Comparison of ENCODE assay signal across 32 cellular contexts in the genomic region with DNA sequence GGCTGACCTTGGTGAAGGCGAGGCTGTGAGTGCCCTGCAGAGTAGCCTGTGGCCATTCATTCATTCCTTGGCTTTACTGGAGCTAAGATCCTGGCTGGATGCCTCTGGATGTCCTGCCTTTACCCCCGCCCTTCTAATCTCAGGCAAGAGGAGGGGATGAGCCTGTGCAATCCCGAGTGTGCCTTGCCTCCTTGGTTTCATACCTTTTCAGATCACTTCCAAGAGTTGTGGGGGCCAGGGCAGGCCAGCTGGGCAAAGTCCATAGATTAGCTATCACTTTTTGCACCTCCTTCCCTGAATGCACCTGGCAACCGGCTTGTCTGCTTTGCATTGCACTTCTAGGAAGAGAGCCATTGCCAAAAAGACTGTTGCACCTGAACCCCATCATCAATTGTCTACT. TPM values are rescaled to one million over a fixed set of nuclear protein-coding genes. Genes with fewer than 3 reads are reported as not detected.
DNase-seq lines count a peak whose midpoint lies in the region; ATAC-seq, FAIRE-seq and TF ChIP-seq lines count a peak whose summit lies in the region.
"Had no signal": no experiment of that assay in that cellular context is flagged by ENCODE, and none has a peak within 500 bp of the region (broad histone marks: within the 10 kb centered on the region; RNA-seq: fewer than 3 reads in every experiment).

No MANE protein-coding gene starts in this region.

- peak overlapping the region; percentile 95 for H3K9ac ChIP-seq in iPS-20b (ENCODE audit: low read depth, low read length)
- H3K9ac ChIP-seq: BLaER1, parathyroid adenoma had no signal

- no peak for TF ChIP-seq CTCF in chondrocyte (IDR thresholded peaks at IDR 0.05)
- TF ChIP-seq CTCF in gastrocnemius medialis (IDR thresholded peaks at IDR 0.05 in 4 of 5, conservative IDR thresholded peaks at IDR 0.05 in 1 of 5), result no peak

- H3K27me3 Mint-ChIP-seq in chondrocyte (ENCODE audit: low read depth), result peaks cover 39% of the 10 kb centered on the region

- H3K27me3 ChIP-seq in iPS-20b (ENCODE audit: insufficient read depth, low read length) (no peaks in the 10 kb centered on the region), small intestine (ENCODE audit: control insufficient read depth in 2 of 2, insufficient read depth in 2 of 2, low read length in 2 of 2) (peaks cover 0 to 6% of the 10 kb centered on the region in 2 donors), gastrocnemius medialis (peaks cover 0 to 9% (median 8%) of the 10 kb centered on the region in 3 donors)
- H3K27me3 ChIP-seq: BLaER1, MG63, upper lobe of left lung had no signal

- H3K4me3 Mint-ChIP-seq in chondrocyte (ENCODE audit: unreplicated experiment), result no peak overlapping the region
- H3K4me3 Mint-ChIP-seq: nephron; T-helper 2 cell treated with Interferon-gamma antibody and Interleukin-4, amounts not matched to agents 5 μg/mL and 100 μg/mL, for 36 hours had no signal

- DNase-seq in HT-29 (ENCODE audit: low spot score), result peak; percentile 69
- DNase-seq in chondrocyte (ENCODE audit: low spot score), result peak; percentile 57
- DNase-seq in small intestine, result peak; percentile 84
- no peak for DNase-seq in COLO829 (ENCODE audit: low spot score)
- no peak for DNase-seq in gastrocnemius medialis
- no peak for DNase-seq in effector CD8-positive, alpha-beta T cell (lab: John Stamatoyannopoulos, UW)
- DNase-seq: activated CD4-positive, alpha-beta T cell treated with anti-CD3 and anti-CD28 coated beads for 4 hours; activated T-cell treated with anti-CD3 and anti-CD28 coated beads for 4 hours; anterior cingulate cortex; cortex of kidney; esophagus squamous epithelium; foreskin melanocyte; KBM-7; MG63; NCI-H510A; NK-92 treated with Interleukin-12 subunit alpha and Interleukin-12 subunit beta, amount 100 ng/mL, for 24 hours; PC-9; right cardiac atrium; Right ventricle myocardium superior; spleen had no signal

- H3K27ac ChIP-seq in iPS-20b (ENCODE audit: low read length) (peak overlapping the region; percentile 92), small intestine (ENCODE audit: low read depth in 1 of 2, low read length in 1 of 2) (peak overlapping the region in 1 of 2 donors; percentile 45), gastrocnemius medialis (no peak overlapping the region)
- H3K27ac ChIP-seq: BLaER1, esophagus squamous epithelium, parathyroid adenoma, PC-9, spleen, upper lobe of left lung had no signal

- in situ Hi-C loops in gastrocnemius medialis (cut with MboI; ENCODE audit: low sequenced_read_pairs in 4 of 4), result no loop called here

- intact Hi-C loops in gastrocnemius medialis (cut with DNase I; ENCODE audit: low total_unique reads), result loop anchor here (5.0 kb wide), 1 partner anchor 428 kb away; no protein-coding TSS in a partner anchor

- FAIRE-seq in small intestine (lab: Jason Lieb, UNC), result no peak
- FAIRE-seq: keratinocyte had no signal

- peaks cover 4% of the 10 kb centered on the region for H3K4me1 Mint-ChIP-seq in chondrocyte (ENCODE audit: low read depth)
- H3K4me1 Mint-ChIP-seq: nephron had no signal

- no peak for ATAC-seq in GM19463 (IDR thresholded peaks at IDR 0.05; ENCODE audit: unreplicated experiment)
- ATAC-seq in gastrocnemius medialis, result no peak
- ATAC-seq: activated naive CD4-positive, alpha-beta T cell treated with anti-CD3 and anti-CD28 coated beads, Interleukin-2, amount 50 U/mL, for 72 hours; right cardiac atrium had no signal

- no peaks in the 10 kb centered on the region for H3K36me3 Mint-ChIP-seq in chondrocyte (ENCODE audit: low read depth)
- H3K36me3 Mint-ChIP-seq: activated naive CD4-positive, alpha-beta T cell treated with anti-CD3 and anti-CD28 coated beads, Interleukin-2, amount 50 U/mL, for 72 hours had no signal

- 13 to 33% (median 21%) methylated on average over 4 of the region's 4 CpGs for WGBS in small intestine, 3 donors

- H3K4me3 ChIP-seq in iPS-20b (ENCODE audit: low read length) (peak overlapping the region; percentile 89), small intestine (ENCODE audit: low read depth in 1 of 2, low read length in 2 of 2) (no peak overlapping the region), gastrocnemius medialis (no peak overlapping the region)
- H3K4me3 ChIP-seq: BLaER1, esophagus squamous epithelium, MG63, PC-9, spleen, upper lobe of left lung had no signal

- TF ChIP-seq POLR2A in gastrocnemius medialis (IDR thresholded peaks at IDR 0.05), result no peak

- H3K36me3 ChIP-seq in iPS-20b (ENCODE audit: insufficient read depth, low read depth, low read length), result peaks cover 27% of the 10 kb centered on the region; the same call in 1 of the 2 replicates
- H3K36me3 ChIP-seq in small intestine (ENCODE audit: control insufficient read depth in 2 of 2, insufficient read depth in 2 of 2, low read length in 2 of 2), result no peaks in the 10 kb centered on the region
- no peaks in the 10 kb centered on the region for H3K36me3 ChIP-seq in gastrocnemius medialis
- H3K36me3 ChIP-seq: BLaER1, esophagus squamous epithelium, MG63, spleen, upper lobe of left lung had no signal

- peaks cover 14% of the 10 kb centered on the region; the same call in 1 of the 2 replicates for H3K4me1 ChIP-seq in iPS-20b (ENCODE audit: insufficient read depth, low read length)
- peaks cover 0 to 7% of the 10 kb centered on the region in 2 donors for H3K4me1 ChIP-seq in small intestine (ENCODE audit: control insufficient read depth in 2 of 2, insufficient read depth in 1 of 2, low read depth in 1 of 2, low read length in 1 of 2)
- H3K4me1 ChIP-seq in gastrocnemius medialis, result no peaks in the 10 kb centered on the region
- H3K4me1 ChIP-seq: esophagus squamous epithelium, parathyroid adenoma, spleen, upper lobe of left lung had no signal

- H3K27ac Mint-ChIP-seq in chondrocyte (ENCODE audit: unreplicated experiment), result no peak overlapping the region
- H3K27ac Mint-ChIP-seq: activated naive CD4-positive, alpha-beta T cell treated with anti-CD3 and anti-CD28 coated beads, Interleukin-2, amount 50 U/mL, for 72 hours; nephron; T-helper 2 cell treated with Interferon-gamma antibody and Interleukin-4, amounts not matched to agents 5 μg/mL and 100 μg/mL, for 36 hours had no signal

- H3K9me3 ChIP-seq in iPS-20b (ENCODE audit: insufficient read depth, low read depth, low read length) (no peaks in the 10 kb centered on the region), small intestine (ENCODE audit: control insufficient read depth, low read depth) (no peaks in the 10 kb centered on the region), gastrocnemius medialis (no peaks in the 10 kb centered on the region)
- H3K9me3 ChIP-seq: BLaER1, esophagus squamous epithelium, MG63, spleen, upper lobe of left lung had no signal

- no peaks in the 10 kb centered on the region for H3K9me3 Mint-ChIP-seq in chondrocyte (ENCODE audit: low read depth)
- H3K9me3 Mint-ChIP-seq: activated naive CD4-positive, alpha-beta T cell treated with anti-CD3 and anti-CD28 coated beads, Interleukin-2, amount 50 U/mL, for 72 hours; nephron; T-helper 2 cell treated with Interferon-gamma antibody and Interleukin-4, amounts not matched to agents 5 μg/mL and 100 μg/mL, for 36 hours had no signal

RNA-seq across cellular contexts. Expression of a gene that starts 1.5 kb away (rescaled TPM):
- 3.2 and 4.1 TPM in 2 replicates for total RNA-seq in HT-29 (2014; rRNA removed; shearing (Covaris generic))
- total RNA-seq in chondrocyte (not detected in 3 replicates), gastrocnemius medialis (not detected)
- under 1 TPM in 1 of 3 donors, not detected in 2; 0.85 TPM for polyA plus RNA-seq in small intestine
- total RNA-seq: activated naive CD4-positive, alpha-beta T cell treated with anti-CD3 and anti-CD28 coated beads, Interleukin-2, amount 50 U/mL, for 72 hours; esophagus squamous epithelium; liver; mononuclear cell; PC-9; right cardiac atrium; Right ventricle myocardium superior; spleen; subcutaneous adipose tissue had no signal
- polyA plus RNA-seq: keratinocyte, liver, right cardiac atrium had no signal

RNA-seq across cellular contexts. Expression of a gene that starts 47.0 kb away (rescaled TPM):
- total RNA-seq in HT-29 (2014; rRNA removed; shearing (Covaris generic)), result 31.4 and 32.3 TPM in 2 replicates
- total RNA-seq in chondrocyte, result 31.0 to 40.9 TPM (median 34.7 TPM) in 3 replicates
- 10 to 100 TPM; 31.1 to 58.8 (median 44.5) TPM for polyA plus RNA-seq in small intestine
- total RNA-seq in gastrocnemius medialis, result 10 to 100 TPM in 3 of 4 donors, 1 to 10 TPM in 1; 9.1 to 20.0 (median 11.5) TPM

Comparison
In these comparisons a context has a peak if more than half of its experiments do, and no peak if none do; other contexts are left out.
1. DNase-seq: peak in HT-29 (single experiment), chondrocyte (single experiment) and small intestine (single experiment); none in COLO829 (single experiment), gastrocnemius medialis (0 of 2) and effector CD8-positive, alpha-beta T cell (single experiment).